ENCODE assay signal across 26 cellular contexts in the genomic region with DNA sequence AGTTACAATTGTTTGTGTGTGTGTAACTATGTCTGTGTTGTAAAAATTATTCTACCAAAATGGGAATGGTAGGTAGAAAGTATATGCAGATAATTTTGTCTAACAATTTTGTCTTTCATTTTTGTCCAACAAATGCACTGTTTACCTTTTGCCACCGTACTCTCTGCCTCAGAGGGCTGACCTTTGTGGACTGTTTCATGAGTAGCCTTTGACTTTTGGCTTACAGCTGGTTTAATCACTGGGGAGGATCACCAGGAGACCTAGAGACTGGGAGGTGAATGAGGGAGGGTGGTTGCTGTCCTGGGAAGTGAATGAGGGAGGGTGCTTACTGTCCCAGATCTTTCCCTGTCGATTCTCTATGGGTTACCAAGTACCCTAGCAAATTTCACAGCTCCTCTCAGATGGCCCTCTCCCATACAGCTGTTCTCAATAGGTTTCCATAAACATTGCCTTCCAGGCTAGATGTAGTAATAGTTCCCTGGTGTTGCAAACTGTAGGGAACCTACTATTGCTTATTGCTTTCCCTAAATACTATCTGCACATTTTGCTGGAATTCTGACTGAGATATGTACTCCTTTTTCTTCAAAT. TPM values are rescaled to one million over a fixed set of nuclear protein-coding genes. Genes with fewer than 3 reads are reported as not detected.
"Had no signal": no experiment of that assay in that cellular context is flagged by ENCODE, and none has a peak within 500 bp of the region (broad histone marks: within the 10 kb centered on the region; RNA-seq: fewer than 3 reads in every experiment).

No MANE protein-coding gene starts in this region.

- H3K27ac ChIP-seq: colonic mucosa, dorsolateral prefrontal cortex, esophagus muscularis mucosa, hepatocyte, testis, upper lobe of left lung had no signal

- H3K79me2 ChIP-seq: hepatocyte had no signal

- H3K27ac Mint-ChIP-seq: activated CD4-positive, alpha-beta T cell treated with anti-CD3 and anti-CD28 coated beads for 36 hours; activated naive CD4-positive, alpha-beta T cell treated with anti-CD3 and anti-CD28 coated beads for 36 hours; activated naive CD8-positive, alpha-beta T cell treated with anti-CD3 and anti-CD28 coated beads, Interleukin-2, amount 10 ng/mL, durations not matched to agents 7 days and 5 days; immature natural killer cell; memory B cell; nephron progenitor cell; T-helper 1 cell treated with Interleukin-12 subunit alpha and Interleukin-12 subunit beta and Interleukin-4 antibody, amounts not matched to agents 30 μg/mL and 1 μg/mL, for 36 hours had no signal

- H3K27me3 Mint-ChIP-seq: activated B cell treated with CpG ODN at 0.5 μM for 24 hours had no signal

- H2AFZ ChIP-seq: hepatocyte had no signal

- DNase-seq: activated B cell treated with CpG ODN at 0.5 μM for 24 hours; activated CD4-positive, alpha-beta T cell treated with anti-CD3 and anti-CD28 coated beads for 36 hours; activated CD4-positive, alpha-beta T cell treated with anti-CD3 and anti-CD28 coated beads, Interleukin-2, amount 50 U/mL, for 48 hours; activated naive CD4-positive, alpha-beta T cell treated with anti-CD3 and anti-CD28 coated beads for 36 hours; activated naive CD8-positive, alpha-beta T cell treated with anti-CD3 and anti-CD28 coated beads, Interleukin-2, amount 10 ng/mL, durations not matched to agents 7 days and 5 days; activated T-cell treated with anti-CD3 and anti-CD28 coated beads, Interleukin-2, amount 50 U/mL, for 48 hours; amniotic stem cell; colonic mucosa; dorsolateral prefrontal cortex; glutamatergic neuron; immature natural killer cell; kidney glomerular epithelial cell; nephron progenitor cell; stimulated activated CD4-positive, alpha-beta T cell treated with anti-CD3 and anti-CD28 coated beads, Interleukin-15, amount 100 ng/mL, for 24 hours; stimulated activated naive CD4-positive, alpha-beta T cell; testis; upper lobe of left lung had no signal

- H3K27me3 ChIP-seq: colonic mucosa, hepatocyte, testis, upper lobe of left lung had no signal

- H3K4me3 ChIP-seq: colonic mucosa, dorsolateral prefrontal cortex, esophagus muscularis mucosa, hepatocyte, smooth muscle cell, testis, upper lobe of left lung had no signal

- H3K36me3 Mint-ChIP-seq: activated naive CD8-positive, alpha-beta T cell treated with anti-CD3 and anti-CD28 coated beads, Interleukin-2, amount 10 ng/mL, durations not matched to agents 7 days and 5 days; immature natural killer cell; memory B cell had no signal

- H3K4me1 Mint-ChIP-seq: activated CD4-positive, alpha-beta T cell treated with anti-CD3 and anti-CD28 coated beads for 36 hours; activated naive CD8-positive, alpha-beta T cell treated with anti-CD3 and anti-CD28 coated beads, Interleukin-2, amount 10 ng/mL, durations not matched to agents 7 days and 5 days; immature natural killer cell; nephron progenitor cell had no signal

- H3K4me1 ChIP-seq: colonic mucosa, esophagus muscularis mucosa, testis had no signal

- H3K4me3 Mint-ChIP-seq: activated CD4-positive, alpha-beta T cell treated with anti-CD3 and anti-CD28 coated beads for 36 hours; activated naive CD4-positive, alpha-beta T cell treated with anti-CD3 and anti-CD28 coated beads for 36 hours; activated naive CD8-positive, alpha-beta T cell treated with anti-CD3 and anti-CD28 coated beads, Interleukin-2, amount 10 ng/mL, durations not matched to agents 7 days and 5 days; immature natural killer cell; nephron progenitor cell; T-helper 1 cell treated with Interleukin-12 subunit alpha and Interleukin-12 subunit beta and Interleukin-4 antibody, amounts not matched to agents 30 μg/mL and 1 μg/mL, for 36 hours had no signal

- FAIRE-seq: bronchial epithelial cell, frontal cortex had no signal

- ATAC-seq: activated CD4-positive, alpha-beta T cell treated with anti-CD3 and anti-CD28 coated beads for 36 hours; sciatic nerve had no signal

- H3K9me3 Mint-ChIP-seq: activated B cell treated with CpG ODN at 0.5 μM for 24 hours; activated naive CD4-positive, alpha-beta T cell treated with anti-CD3 and anti-CD28 coated beads for 36 hours; activated naive CD8-positive, alpha-beta T cell treated with anti-CD3 and anti-CD28 coated beads, Interleukin-2, amount 10 ng/mL, durations not matched to agents 7 days and 5 days; immature natural killer cell; memory B cell; T-helper 1 cell treated with Interleukin-12 subunit alpha and Interleukin-12 subunit beta and Interleukin-4 antibody, amounts not matched to agents 30 μg/mL and 1 μg/mL, for 36 hours had no signal

- H3K36me3 ChIP-seq: colonic mucosa, esophagus muscularis mucosa, upper lobe of left lung had no signal

- H3K4me2 ChIP-seq: hepatocyte, smooth muscle cell had no signal

- H3K9me3 ChIP-seq: colonic mucosa, esophagus muscularis mucosa, testis, upper lobe of left lung had no signal

RNA-seq across cellular contexts. Expression of gene CFAP53, which starts 47.7 kb away (rescaled TPM):
- total RNA-seq: mononuclear cell had no signal
